1 cellular context compared by ENCODE assay signal in the genomic region with DNA sequence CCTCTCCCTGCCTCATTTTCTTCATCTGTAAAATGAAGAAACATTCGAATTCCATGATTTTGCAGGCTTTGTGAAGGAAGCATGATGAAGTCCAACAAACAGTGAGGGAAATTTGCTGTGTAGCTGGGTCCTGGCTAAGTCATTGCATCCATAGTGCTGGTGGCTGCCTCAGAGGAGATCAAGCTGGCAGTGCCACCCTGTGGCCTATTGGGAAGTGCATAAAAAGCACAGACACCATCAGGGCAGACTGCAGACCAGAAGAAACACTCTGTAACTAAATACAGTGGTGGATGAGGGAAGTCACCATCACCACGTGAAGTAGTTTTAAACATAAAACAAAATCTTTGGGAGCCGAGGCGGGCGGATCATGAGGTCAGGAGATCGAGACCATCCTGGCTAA.
TF ChIP-seq lines count a peak whose summit lies in the region.

No MANE protein-coding gene starts in this region.

TF ChIP-seq in SK-N-SH treated with all-trans-retinoic acid at 6 μM for 48 hours, 23 proteins besides CTCF, POLR2A, EP300 and RAD21 (continued from another document):
- TF ChIP-seq ARNTL (CRISPR knock-in tag; IDR thresholded peaks at IDR 0.05; ENCODE audit: borderline replicate concordance, low read depth): no peak
- no peak for TF ChIP-seq GLIS3 (CRISPR knock-in tag; IDR thresholded peaks at IDR 0.05)
- no peak for TF ChIP-seq RARB (CRISPR knock-in tag; IDR thresholded peaks at IDR 0.05)
- no peak for TF ChIP-seq ISL1 (CRISPR knock-in tag; IDR thresholded peaks at IDR 0.05)
- no peak for TF ChIP-seq ZFP30 (CRISPR knock-in tag; IDR thresholded peaks at IDR 0.05)
